ENCODE assay signal across 2 cellular contexts in the genomic region with DNA sequence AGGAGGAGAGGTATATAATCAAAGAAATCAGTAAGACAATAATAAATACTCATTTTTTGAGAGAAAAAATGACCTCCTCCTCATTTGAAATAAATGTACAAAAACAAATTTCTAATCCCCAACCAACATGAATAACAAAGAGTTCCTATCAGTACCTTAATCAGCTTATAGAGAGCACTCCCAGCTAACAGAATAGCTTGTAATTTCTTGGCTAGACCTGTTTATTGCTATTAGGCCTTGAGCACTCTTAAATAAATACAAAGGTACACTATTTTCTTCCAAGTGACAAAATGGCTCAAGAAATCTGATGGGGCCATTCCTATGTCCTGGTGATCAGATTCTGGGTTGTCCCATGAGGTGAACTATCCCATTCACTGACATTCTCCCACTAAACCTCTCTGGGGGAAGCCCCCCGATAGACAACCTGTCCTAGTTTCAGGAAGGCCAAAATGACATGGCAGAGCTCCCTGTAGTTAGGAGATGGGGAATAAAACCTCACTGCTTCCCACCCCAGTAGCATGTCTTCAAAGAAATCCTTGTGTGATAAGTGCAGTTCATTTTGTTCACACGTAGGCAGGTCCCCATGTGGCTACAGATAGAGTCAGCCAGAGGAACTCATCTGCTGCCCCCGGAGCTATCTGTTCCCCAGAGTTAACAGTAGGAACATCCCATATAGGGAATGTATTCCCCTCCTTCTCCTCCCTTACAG.
TF ChIP-seq lines count a peak whose summit lies in the region.

No MANE protein-coding gene starts in this region.

TF ChIP-seq in SK-N-SH, 30 proteins besides CTCF, POLR2A, EP300 and RAD21 (continued from another document):
- TF ChIP-seq RXRA (IDR thresholded peaks at IDR 0.05; ENCODE audit: borderline replicate concordance, low read depth) (no peak), YY1 (IDR thresholded peaks at IDR 0.05; ENCODE audit: low read depth) (no peak), RFX5 (IDR thresholded peaks at IDR 0.05; ENCODE audit: low read length) (no peak), CHD2 (IDR thresholded peaks at IDR 0.05; ENCODE audit: low read length, partially characterized antibody) (no peak), NRF1 (IDR thresholded peaks at IDR 0.05; ENCODE audit: low read depth, low read length) (no peak), MXI1 (IDR thresholded peaks at IDR 0.05; ENCODE audit: low read depth, low read length) (no peak), SIN3A (IDR thresholded peaks at IDR 0.05; ENCODE audit: borderline replicate concordance, low read depth, low read length) (no peak), FOXJ3 (CRISPR knock-in tag; IDR thresholded peaks at IDR 0.05) (no peak), USF1 (IDR thresholded peaks at IDR 0.05; ENCODE audit: borderline replicate concordance, low read depth) (no peak), GATA2 (CRISPR knock-in tag; IDR thresholded peaks at IDR 0.05) (no peak)
- TF ChIP-seq, protein P1, sequence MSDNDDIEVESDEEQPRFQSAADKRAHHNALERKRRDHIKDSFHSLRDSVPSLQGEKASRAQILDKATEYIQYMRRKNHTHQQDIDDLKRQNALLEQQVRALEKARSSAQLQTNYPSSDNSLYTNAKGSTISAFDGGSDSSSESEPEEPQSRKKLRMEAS (IDR thresholded peaks at IDR 0.05; ENCODE audit: low read depth): no peak
- TF ChIP-seq, protein P2, sequence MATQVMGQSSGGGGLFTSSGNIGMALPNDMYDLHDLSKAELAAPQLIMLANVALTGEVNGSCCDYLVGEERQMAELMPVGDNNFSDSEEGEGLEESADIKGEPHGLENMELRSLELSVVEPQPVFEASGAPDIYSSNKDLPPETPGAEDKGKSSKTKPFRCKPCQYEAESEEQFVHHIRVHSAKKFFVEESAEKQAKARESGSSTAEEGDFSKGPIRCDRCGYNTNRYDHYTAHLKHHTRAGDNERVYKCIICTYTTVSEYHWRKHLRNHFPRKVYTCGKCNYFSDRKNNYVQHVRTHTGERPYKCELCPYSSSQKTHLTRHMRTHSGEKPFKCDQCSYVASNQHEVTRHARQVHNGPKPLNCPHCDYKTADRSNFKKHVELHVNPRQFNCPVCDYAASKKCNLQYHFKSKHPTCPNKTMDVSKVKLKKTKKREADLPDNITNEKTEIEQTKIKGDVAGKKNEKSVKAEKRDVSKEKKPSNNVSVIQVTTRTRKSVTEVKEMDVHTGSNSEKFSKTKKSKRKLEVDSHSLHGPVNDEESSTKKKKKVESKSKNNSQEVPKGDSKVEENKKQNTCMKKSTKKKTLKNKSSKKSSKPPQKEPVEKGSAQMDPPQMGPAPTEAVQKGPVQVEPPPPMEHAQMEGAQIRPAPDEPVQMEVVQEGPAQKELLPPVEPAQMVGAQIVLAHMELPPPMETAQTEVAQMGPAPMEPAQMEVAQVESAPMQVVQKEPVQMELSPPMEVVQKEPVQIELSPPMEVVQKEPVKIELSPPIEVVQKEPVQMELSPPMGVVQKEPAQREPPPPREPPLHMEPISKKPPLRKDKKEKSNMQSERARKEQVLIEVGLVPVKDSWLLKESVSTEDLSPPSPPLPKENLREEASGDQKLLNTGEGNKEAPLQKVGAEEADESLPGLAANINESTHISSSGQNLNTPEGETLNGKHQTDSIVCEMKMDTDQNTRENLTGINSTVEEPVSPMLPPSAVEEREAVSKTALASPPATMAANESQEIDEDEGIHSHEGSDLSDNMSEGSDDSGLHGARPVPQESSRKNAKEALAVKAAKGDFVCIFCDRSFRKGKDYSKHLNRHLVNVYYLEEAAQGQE (IDR thresholded peaks at IDR 0.05; ENCODE audit: low read depth, low read length): no peak

TF ChIP-seq in SK-N-SH treated with all-trans-retinoic acid at 6 μM for 48 hours, 23 proteins besides CTCF, POLR2A, EP300 and RAD21 (continued from another document):
- TF ChIP-seq CREB5 (CRISPR knock-in tag; IDR thresholded peaks at IDR 0.05; ENCODE audit: low read depth): no peak
- TF ChIP-seq PATZ1 (CRISPR knock-in tag; IDR thresholded peaks at IDR 0.05; ENCODE audit: borderline replicate concordance): no peak
- TF ChIP-seq ARNTL (CRISPR knock-in tag; IDR thresholded peaks at IDR 0.05; ENCODE audit: borderline replicate concordance, low read depth): no peak
- TF ChIP-seq ZFP30 (CRISPR knock-in tag; IDR thresholded peaks at IDR 0.05): no peak
- no peak for TF ChIP-seq ISL1 (CRISPR knock-in tag; IDR thresholded peaks at IDR 0.05)
- TF ChIP-seq, protein P3, sequence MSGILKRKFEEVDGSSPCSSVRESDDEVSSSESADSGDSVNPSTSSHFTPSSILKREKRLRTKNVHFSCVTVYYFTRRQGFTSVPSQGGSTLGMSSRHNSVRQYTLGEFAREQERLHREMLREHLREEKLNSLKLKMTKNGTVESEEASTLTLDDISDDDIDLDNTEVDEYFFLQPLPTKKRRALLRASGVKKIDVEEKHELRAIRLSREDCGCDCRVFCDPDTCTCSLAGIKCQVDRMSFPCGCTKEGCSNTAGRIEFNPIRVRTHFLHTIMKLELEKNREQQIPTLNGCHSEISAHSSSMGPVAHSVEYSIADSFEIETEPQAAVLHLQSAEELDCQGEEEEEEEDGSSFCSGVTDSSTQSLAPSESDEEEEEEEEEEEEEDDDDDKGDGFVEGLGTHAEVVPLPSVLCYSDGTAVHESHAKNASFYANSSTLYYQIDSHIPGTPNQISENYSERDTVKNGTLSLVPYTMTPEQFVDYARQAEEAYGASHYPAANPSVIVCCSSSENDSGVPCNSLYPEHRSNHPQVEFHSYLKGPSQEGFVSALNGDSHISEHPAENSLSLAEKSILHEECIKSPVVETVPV (CRISPR knock-in tag; IDR thresholded peaks at IDR 0.05): no peak
